ENCODE assay signal across 29 cellular contexts in genomic region chr20:32963176-32963575, GRCh38. TPM values are rescaled to one million over a fixed set of nuclear protein-coding genes. Genes with fewer than 3 reads are reported as not detected.
DNase-seq lines count a peak whose midpoint lies in the region; ATAC-seq lines count a peak whose summit lies in the region.
"Had no signal": no experiment of that assay in that cellular context is flagged by ENCODE, and none has a peak within 500 bp of the region (broad histone marks: within the 10 kb centered on the region; RNA-seq: fewer than 3 reads in every experiment).

No MANE protein-coding gene starts in this region.

- H3K36me3 ChIP-seq in CD8-positive, alpha-beta memory T cell (ENCODE audit: insufficient read depth, low read length) = no peaks in the 10 kb centered on the region
- H3K36me3 ChIP-seq: cardiac muscle cell, WERI-Rb-1 had no signal

- no peaks in the 10 kb centered on the region for H3K27me3 ChIP-seq in CD8-positive, alpha-beta memory T cell (ENCODE audit: insufficient read depth, low read length, poor library complexity, severe bottlenecking)
- H3K27me3 ChIP-seq: cardiac muscle cell had no signal

- peaks cover 1% of the 10 kb centered on the region for H3K9me3 Mint-ChIP-seq in activated CD8-positive, alpha-beta memory T cell treated with anti-CD3 and anti-CD28 coated beads, Interleukin-2, amount 10 ng/mL, durations not matched to agents 7 days and 5 days (ENCODE audit: low read depth)
- H3K9me3 Mint-ChIP-seq in CD8-positive, alpha-beta memory T cell = peaks cover 0 to 4% (median 2%) of the 10 kb centered on the region in 5 donors
- H3K9me3 Mint-ChIP-seq in central memory CD8-positive, alpha-beta T cell = peaks cover 2% of the 10 kb centered on the region

- H3K9me3 ChIP-seq in CD8-positive, alpha-beta memory T cell (ENCODE audit: low read length) = no peaks in the 10 kb centered on the region

- peaks cover 55% of the 10 kb centered on the region for H3K4me1 Mint-ChIP-seq in activated CD8-positive, alpha-beta memory T cell treated with anti-CD3 and anti-CD28 coated beads, Interleukin-2, amount 10 ng/mL, durations not matched to agents 7 days and 5 days
- H3K4me1 Mint-ChIP-seq in CD8-positive, alpha-beta memory T cell = peaks cover 31 to 46% (median 38%) of the 10 kb centered on the region in 3 donors
- peaks cover 49% of the 10 kb centered on the region for H3K4me1 Mint-ChIP-seq in central memory CD8-positive, alpha-beta T cell

- H3K4me3 ChIP-seq in CD8-positive, alpha-beta memory T cell (ENCODE audit: low read length) = no peak overlapping the region
- H3K4me3 ChIP-seq: cardiac muscle cell, lung, smooth muscle cell had no signal

- CTCF ChIA-PET in activated CD8-positive, alpha-beta memory T cell treated with anti-CD3 and anti-CD28 coated beads, Interleukin-2, amount 10 ng/mL, durations not matched to agents 7 days and 5 days (lab: Charles Lee) = interaction anchor here (1.4 to 1.9 kb wide), 3 partner anchors 9 to 17 kb away, joined by 3 to 6 read pairs (median 4); no protein-coding TSS in a partner anchor
- CTCF ChIA-PET in CD8-positive, alpha-beta memory T cell (lab: Charles Lee) = interaction anchor here (1.0 to 1.1 kb wide), 2 partner anchors 8 to 18 kb away, joined by 3 to 4 read pairs; no protein-coding TSS in a partner anchor

- no peak overlapping the region for H3K4me3 Mint-ChIP-seq in activated CD8-positive, alpha-beta memory T cell treated with anti-CD3 and anti-CD28 coated beads, Interleukin-2, amount 10 ng/mL, durations not matched to agents 7 days and 5 days
- H3K4me3 Mint-ChIP-seq in CD8-positive, alpha-beta memory T cell = no peak overlapping the region
- no peak overlapping the region for H3K4me3 Mint-ChIP-seq in central memory CD8-positive, alpha-beta T cell
- H3K4me3 Mint-ChIP-seq: activated naive CD4-positive, alpha-beta T cell treated with anti-CD3 and anti-CD28 coated beads, Interleukin-2, amount 10 ng/mL, durations not matched to agents 7 days and 5 days; stimulated activated naive B cell treated with anti-CD40 and anti-IgM and Interleukin-4, amounts not matched to agents 10 μg/mL and 1 μg/mL and 100 μg/mL, for 72 hours had no signal

- no peaks in the 10 kb centered on the region for H3K27me3 Mint-ChIP-seq in activated CD8-positive, alpha-beta memory T cell treated with anti-CD3 and anti-CD28 coated beads, Interleukin-2, amount 10 ng/mL, durations not matched to agents 7 days and 5 days
- H3K27me3 Mint-ChIP-seq in CD8-positive, alpha-beta memory T cell = peaks cover 0 to 1% of the 10 kb centered on the region in 2 donors
- no peaks in the 10 kb centered on the region for H3K27me3 Mint-ChIP-seq in central memory CD8-positive, alpha-beta T cell

- H3K27ac Mint-ChIP-seq in activated CD8-positive, alpha-beta memory T cell treated with anti-CD3 and anti-CD28 coated beads, Interleukin-2, amount 10 ng/mL, durations not matched to agents 7 days and 5 days = peak overlapping the region; percentile 68
- H3K27ac Mint-ChIP-seq in CD8-positive, alpha-beta memory T cell = peak overlapping the region in 5 of 8 donors; percentile 18 to 88 (median 81)
- peak overlapping the region; percentile 50 for H3K27ac Mint-ChIP-seq in central memory CD8-positive, alpha-beta T cell (ENCODE audit: low read depth)

- H3K4me1 ChIP-seq in CD8-positive, alpha-beta memory T cell (ENCODE audit: insufficient read depth, low read length) = peaks cover 45% of the 10 kb centered on the region

- intact Hi-C loops in posterior vena cava (cut with DNase I) = no loop called here

- POLR2A ChIA-PET in CD8-positive, alpha-beta memory T cell (lab: Charles Lee) = no interaction called here

- H3K27ac ChIP-seq in CD8-positive, alpha-beta memory T cell (ENCODE audit: low read depth, low read length) = no peak overlapping the region
- H3K27ac ChIP-seq: cardiac muscle cell, WERI-Rb-1 had no signal

- DNase-seq in activated CD8-positive, alpha-beta memory T cell treated with anti-CD3 and anti-CD28 coated beads, Interleukin-2, amount 10 ng/mL, durations not matched to agents 7 days and 5 days = peak; percentile 40
- DNase-seq in activated CD8-positive, alpha-beta memory T cell treated with anti-CD3 and anti-CD28 coated beads for 24 hours = no peak
- DNase-seq in CD8-positive, alpha-beta memory T cell = no peak
- peak; percentile 5 to 10 for DNase-seq in central memory CD8-positive, alpha-beta T cell (ENCODE audit: low spot score in 2 of 2)
- DNase-seq in posterior vena cava (ENCODE audit: low spot score) = peak; percentile 50
- no peak for DNase-seq in GM19238 (ENCODE audit: insufficient read length, low spot score)
- no peak for DNase-seq in NOMO-1 treated with DMSO at 0.1 percent for 48 hours (lab: John Stamatoyannopoulos, UW; ENCODE audit: unreplicated experiment)
- DNase-seq: ACHN; activated naive CD4-positive, alpha-beta T cell treated with anti-CD3 and anti-CD28 coated beads, Interleukin-2, amount 10 ng/mL, durations not matched to agents 7 days and 5 days; C1 segment of cervical spinal cord; dermis blood vessel endothelial cell; IMR-90; kidney glomerular epithelial cell; NCI-H1105; NCI-H2029 treated with DMSO at 0.1 percent for 48 hours; NCI-H82; nucleus accumbens; stimulated activated naive B cell treated with anti-CD40 and anti-IgM and Interleukin-4, amounts not matched to agents 10 μg/mL and 1 μg/mL and 100 μg/mL, for 72 hours; WERI-Rb-1 had no signal

- ATAC-seq in activated CD8-positive, alpha-beta memory T cell treated with anti-CD3 and anti-CD28 coated beads, Interleukin-2, amount 10 ng/mL, durations not matched to agents 7 days and 5 days = no peak
- no peak for ATAC-seq in central memory CD8-positive, alpha-beta T cell (replicated peaks; ENCODE audit: extremely low read depth, poor library complexity, severe bottlenecking)
- no peak for ATAC-seq in GM19452 (IDR thresholded peaks at IDR 0.05; ENCODE audit: unreplicated experiment)
- ATAC-seq: stimulated activated naive B cell treated with anti-CD40 and anti-IgM and Interleukin-4, amounts not matched to agents 10 μg/mL and 1 μg/mL and 100 μg/mL, for 72 hours had no signal

- H3K36me3 Mint-ChIP-seq in activated CD8-positive, alpha-beta memory T cell treated with anti-CD3 and anti-CD28 coated beads, Interleukin-2, amount 10 ng/mL, durations not matched to agents 7 days and 5 days = peaks cover 4% of the 10 kb centered on the region
- H3K36me3 Mint-ChIP-seq in CD8-positive, alpha-beta memory T cell = peaks cover 0 to 7% (median 0%) of the 10 kb centered on the region in 3 donors
- H3K36me3 Mint-ChIP-seq in central memory CD8-positive, alpha-beta T cell (ENCODE audit: insufficient read depth) = peaks cover 12% of the 10 kb centered on the region
- H3K36me3 Mint-ChIP-seq: activated naive CD4-positive, alpha-beta T cell treated with anti-CD3 and anti-CD28 coated beads, Interleukin-2, amount 10 ng/mL, durations not matched to agents 7 days and 5 days had no signal

RNA-seq across cellular contexts. Expression of gene SUN5, which starts 41.1 kb away (rescaled TPM):
- total RNA-seq in activated CD8-positive, alpha-beta memory T cell treated with anti-CD3 and anti-CD28 coated beads, Interleukin-2, amount 10 ng/mL, durations not matched to agents 7 days and 5 days = not detected
- not detected for total RNA-seq in CD8-positive, alpha-beta memory T cell
- not detected for polyA plus RNA-seq in CD8-positive, alpha-beta memory T cell
- total RNA-seq in posterior vena cava = not detected
- total RNA-seq: aorta, cardiac muscle cell, dermis blood vessel endothelial cell, fibroblast of lung, G401, glomerular endothelial cell, IMR-90, lung, OCI-LY7, smooth muscle cell, temporal lobe had no signal
- polyA plus RNA-seq: aorta, cardiac muscle cell, fibroblast of lung, IMR-90, lung, smooth muscle cell had no signal

RNA-seq across cellular contexts. Expression of gene BPIFB2, which starts 44.3 kb away (rescaled TPM):
- total RNA-seq in activated CD8-positive, alpha-beta memory T cell treated with anti-CD3 and anti-CD28 coated beads, Interleukin-2, amount 10 ng/mL, durations not matched to agents 7 days and 5 days = not detected
- not detected for total RNA-seq in CD8-positive, alpha-beta memory T cell
- not detected for polyA plus RNA-seq in CD8-positive, alpha-beta memory T cell
- total RNA-seq in posterior vena cava = not detected
- total RNA-seq: aorta, cardiac muscle cell, dermis blood vessel endothelial cell, fibroblast of lung, G401, glomerular endothelial cell, IMR-90, OCI-LY7, smooth muscle cell, temporal lobe had no signal
- polyA plus RNA-seq: aorta, cardiac muscle cell, fibroblast of lung, IMR-90, smooth muscle cell had no signal

Comparison
In these comparisons a context has a peak if more than half of its experiments do, and no peak if none do; other contexts are left out.
1. DNase-seq: peak in activated CD8-positive, alpha-beta memory T cell treated with anti-CD3 and anti-CD28 coated beads, Interleukin-2, amount 10 ng/mL, durations not matched to agents 7 days and 5 days (single experiment), central memory CD8-positive, alpha-beta T cell (2 of 2) and posterior vena cava (single experiment); none in activated CD8-positive, alpha-beta memory T cell treated with anti-CD3 and anti-CD28 coated beads for 24 hours (single experiment), CD8-positive, alpha-beta memory T cell (0 of 5), GM19238 (single experiment) and NOMO-1 treated with DMSO at 0.1 percent for 48 hours (single experiment).
2. Peak in every context shown above with its lines, with median percentiles within 50 percentile points of each other: H3K27ac Mint-ChIP-seq.